In the genomic region with DNA sequence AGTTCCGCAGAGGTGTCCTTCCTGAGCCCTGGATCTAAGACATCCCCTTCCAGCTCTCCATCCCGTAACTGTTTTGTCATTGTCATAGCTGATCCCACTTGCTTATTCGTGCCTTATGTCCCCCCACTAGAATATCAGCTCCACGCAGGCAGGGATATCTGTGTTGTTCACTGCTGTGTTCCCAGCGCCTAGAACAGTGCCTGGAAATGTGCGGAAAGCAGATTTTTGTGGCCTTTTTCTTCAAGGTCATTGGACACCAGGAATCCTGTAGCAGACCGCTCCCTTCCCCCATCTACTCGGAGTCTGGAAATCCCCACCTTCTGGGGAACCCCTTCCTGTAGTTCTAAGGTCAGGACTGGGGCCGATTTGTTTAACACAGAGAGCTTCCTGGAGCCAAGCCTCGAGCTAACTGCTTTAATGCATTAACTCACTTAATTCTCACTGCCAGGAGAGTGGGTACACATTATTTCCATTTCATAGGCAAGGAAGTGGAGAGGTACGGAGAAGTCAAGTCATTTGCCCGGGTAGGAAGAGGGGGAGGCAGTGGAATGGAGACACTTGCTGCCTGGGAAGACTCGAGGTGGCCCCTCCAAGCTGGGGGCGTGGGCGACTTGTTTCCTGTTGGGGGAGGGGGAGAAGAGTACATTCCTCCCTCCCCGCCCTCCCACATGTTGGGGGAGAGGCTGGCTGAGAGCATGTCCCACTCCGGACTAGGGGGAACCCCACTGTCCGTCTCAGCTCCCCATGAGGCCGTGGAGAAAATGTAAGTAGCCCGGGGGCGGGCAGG, we compare ENCODE assay signal across 1 cellular context.
A peak's percentile ranks its signal among the peaks of the same experiment; 100 is the strongest.
TF ChIP-seq lines count a peak whose summit lies in the region.

No MANE protein-coding gene starts in this region.

TF ChIP-seq in HepG2, 621 proteins besides CTCF, POLR2A, EP300 and RAD21 (continues in another document):
- TF ChIP-seq GATAD1 (CRISPR knock-in tag; IDR thresholded peaks at IDR 0.05) = no peak
- no peak for TF ChIP-seq ZNF282 (IDR thresholded peaks at IDR 0.05; ENCODE audit: partially characterized antibody)
- TF ChIP-seq, protein P1, sequence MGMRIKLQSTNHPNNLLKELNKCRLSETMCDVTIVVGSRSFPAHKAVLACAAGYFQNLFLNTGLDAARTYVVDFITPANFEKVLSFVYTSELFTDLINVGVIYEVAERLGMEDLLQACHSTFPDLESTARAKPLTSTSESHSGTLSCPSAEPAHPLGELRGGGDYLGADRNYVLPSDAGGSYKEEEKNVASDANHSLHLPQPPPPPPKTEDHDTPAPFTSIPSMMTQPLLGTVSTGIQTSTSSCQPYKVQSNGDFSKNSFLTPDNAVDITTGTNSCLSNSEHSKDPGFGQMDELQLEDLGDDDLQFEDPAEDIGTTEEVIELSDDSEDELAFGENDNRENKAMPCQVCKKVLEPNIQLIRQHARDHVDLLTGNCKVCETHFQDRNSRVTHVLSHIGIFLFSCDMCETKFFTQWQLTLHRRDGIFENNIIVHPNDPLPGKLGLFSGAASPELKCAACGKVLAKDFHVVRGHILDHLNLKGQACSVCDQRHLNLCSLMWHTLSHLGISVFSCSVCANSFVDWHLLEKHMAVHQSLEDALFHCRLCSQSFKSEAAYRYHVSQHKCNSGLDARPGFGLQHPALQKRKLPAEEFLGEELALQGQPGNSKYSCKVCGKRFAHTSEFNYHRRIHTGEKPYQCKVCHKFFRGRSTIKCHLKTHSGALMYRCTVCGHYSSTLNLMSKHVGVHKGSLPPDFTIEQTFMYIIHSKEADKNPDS (CRISPR knock-in tag; IDR thresholded peaks at IDR 0.05) = no peak
- TF ChIP-seq, protein P2, sequence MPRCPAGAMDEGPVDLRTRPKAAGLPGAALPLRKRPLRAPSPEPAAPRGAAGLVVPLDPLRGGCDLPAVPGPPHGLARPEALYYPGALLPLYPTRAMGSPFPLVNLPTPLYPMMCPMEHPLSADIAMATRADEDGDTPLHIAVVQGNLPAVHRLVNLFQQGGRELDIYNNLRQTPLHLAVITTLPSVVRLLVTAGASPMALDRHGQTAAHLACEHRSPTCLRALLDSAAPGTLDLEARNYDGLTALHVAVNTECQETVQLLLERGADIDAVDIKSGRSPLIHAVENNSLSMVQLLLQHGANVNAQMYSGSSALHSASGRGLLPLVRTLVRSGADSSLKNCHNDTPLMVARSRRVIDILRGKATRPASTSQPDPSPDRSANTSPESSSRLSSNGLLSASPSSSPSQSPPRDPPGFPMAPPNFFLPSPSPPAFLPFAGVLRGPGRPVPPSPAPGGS (CRISPR knock-in tag; IDR thresholded peaks at IDR 0.05) = no peak
- TF ChIP-seq ZNF230 (CRISPR knock-in tag; IDR thresholded peaks at IDR 0.05) = no peak
- no peak for TF ChIP-seq IRX3 (CRISPR knock-in tag; IDR thresholded peaks at IDR 0.05; ENCODE audit: borderline replicate concordance, low read depth)
- no peak for TF ChIP-seq ZNF776 (CRISPR knock-in tag; IDR thresholded peaks at IDR 0.05)
- peak; percentile 19; the same call in 1 of the 2 replicates for TF ChIP-seq ZNF350 (CRISPR knock-in tag; IDR thresholded peaks at IDR 0.05; ENCODE audit: borderline replicate concordance, low read depth)
- TF ChIP-seq NR2C2 (CRISPR knock-in tag; IDR thresholded peaks at IDR 0.05; ENCODE audit: borderline replicate concordance) = peak; percentile 43; the same call in 1 of the 2 replicates
- no peak for TF ChIP-seq SIN3B (IDR thresholded peaks at IDR 0.05; ENCODE audit: low read length)
- TF ChIP-seq, protein P3, sequence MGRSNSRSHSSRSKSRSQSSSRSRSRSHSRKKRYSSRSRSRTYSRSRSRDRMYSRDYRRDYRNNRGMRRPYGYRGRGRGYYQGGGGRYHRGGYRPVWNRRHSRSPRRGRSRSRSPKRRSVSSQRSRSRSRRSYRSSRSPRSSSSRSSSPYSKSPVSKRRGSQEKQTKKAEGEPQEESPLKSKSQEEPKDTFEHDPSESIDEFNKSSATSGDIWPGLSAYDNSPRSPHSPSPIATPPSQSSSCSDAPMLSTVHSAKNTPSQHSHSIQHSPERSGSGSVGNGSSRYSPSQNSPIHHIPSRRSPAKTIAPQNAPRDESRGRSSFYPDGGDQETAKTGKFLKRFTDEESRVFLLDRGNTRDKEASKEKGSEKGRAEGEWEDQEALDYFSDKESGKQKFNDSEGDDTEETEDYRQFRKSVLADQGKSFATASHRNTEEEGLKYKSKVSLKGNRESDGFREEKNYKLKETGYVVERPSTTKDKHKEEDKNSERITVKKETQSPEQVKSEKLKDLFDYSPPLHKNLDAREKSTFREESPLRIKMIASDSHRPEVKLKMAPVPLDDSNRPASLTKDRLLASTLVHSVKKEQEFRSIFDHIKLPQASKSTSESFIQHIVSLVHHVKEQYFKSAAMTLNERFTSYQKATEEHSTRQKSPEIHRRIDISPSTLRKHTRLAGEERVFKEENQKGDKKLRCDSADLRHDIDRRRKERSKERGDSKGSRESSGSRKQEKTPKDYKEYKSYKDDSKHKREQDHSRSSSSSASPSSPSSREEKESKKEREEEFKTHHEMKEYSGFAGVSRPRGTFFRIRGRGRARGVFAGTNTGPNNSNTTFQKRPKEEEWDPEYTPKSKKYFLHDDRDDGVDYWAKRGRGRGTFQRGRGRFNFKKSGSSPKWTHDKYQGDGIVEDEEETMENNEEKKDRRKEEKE (IDR thresholded peaks at IDR 0.05) = no peak
- TF ChIP-seq ELF3 (CRISPR knock-in tag; IDR thresholded peaks at IDR 0.05) = peak; percentile 35; the same call in 1 of the 2 replicates
- TF ChIP-seq HNRNPUL1 (IDR thresholded peaks at IDR 0.05; ENCODE audit: low read depth, low read length) = no peak
- TF ChIP-seq NPAS2 (CRISPR knock-in tag; IDR thresholded peaks at IDR 0.05; ENCODE audit: borderline replicate concordance) = no peak
- no peak for TF ChIP-seq FOXA3 (CRISPR knock-in tag; IDR thresholded peaks at IDR 0.05)
- TF ChIP-seq, protein P4, sequence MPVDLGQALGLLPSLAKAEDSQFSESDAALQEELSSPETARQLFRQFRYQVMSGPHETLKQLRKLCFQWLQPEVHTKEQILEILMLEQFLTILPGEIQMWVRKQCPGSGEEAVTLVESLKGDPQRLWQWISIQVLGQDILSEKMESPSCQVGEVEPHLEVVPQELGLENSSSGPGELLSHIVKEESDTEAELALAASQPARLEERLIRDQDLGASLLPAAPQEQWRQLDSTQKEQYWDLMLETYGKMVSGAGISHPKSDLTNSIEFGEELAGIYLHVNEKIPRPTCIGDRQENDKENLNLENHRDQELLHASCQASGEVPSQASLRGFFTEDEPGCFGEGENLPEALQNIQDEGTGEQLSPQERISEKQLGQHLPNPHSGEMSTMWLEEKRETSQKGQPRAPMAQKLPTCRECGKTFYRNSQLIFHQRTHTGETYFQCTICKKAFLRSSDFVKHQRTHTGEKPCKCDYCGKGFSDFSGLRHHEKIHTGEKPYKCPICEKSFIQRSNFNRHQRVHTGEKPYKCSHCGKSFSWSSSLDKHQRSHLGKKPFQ (CRISPR knock-in tag; IDR thresholded peaks at IDR 0.05; ENCODE audit: insufficient replicate concordance) = no peak
- TF ChIP-seq ZNF766 (CRISPR knock-in tag; IDR thresholded peaks at IDR 0.05; ENCODE audit: borderline replicate concordance) = no peak
- TF ChIP-seq ATF7 (IDR thresholded peaks at IDR 0.05) = no peak
- no peak for TF ChIP-seq ATF7 (CRISPR knock-in tag; IDR thresholded peaks at IDR 0.05)
- no peak for TF ChIP-seq SMARCC2 (IDR thresholded peaks at IDR 0.05)
- peak; percentile 70 for TF ChIP-seq POLR2G (IDR thresholded peaks at IDR 0.05; ENCODE audit: low read depth, low read length)
- TF ChIP-seq ZNF672 (CRISPR knock-in tag; IDR thresholded peaks at IDR 0.05) = no peak
- TF ChIP-seq, protein P5, sequence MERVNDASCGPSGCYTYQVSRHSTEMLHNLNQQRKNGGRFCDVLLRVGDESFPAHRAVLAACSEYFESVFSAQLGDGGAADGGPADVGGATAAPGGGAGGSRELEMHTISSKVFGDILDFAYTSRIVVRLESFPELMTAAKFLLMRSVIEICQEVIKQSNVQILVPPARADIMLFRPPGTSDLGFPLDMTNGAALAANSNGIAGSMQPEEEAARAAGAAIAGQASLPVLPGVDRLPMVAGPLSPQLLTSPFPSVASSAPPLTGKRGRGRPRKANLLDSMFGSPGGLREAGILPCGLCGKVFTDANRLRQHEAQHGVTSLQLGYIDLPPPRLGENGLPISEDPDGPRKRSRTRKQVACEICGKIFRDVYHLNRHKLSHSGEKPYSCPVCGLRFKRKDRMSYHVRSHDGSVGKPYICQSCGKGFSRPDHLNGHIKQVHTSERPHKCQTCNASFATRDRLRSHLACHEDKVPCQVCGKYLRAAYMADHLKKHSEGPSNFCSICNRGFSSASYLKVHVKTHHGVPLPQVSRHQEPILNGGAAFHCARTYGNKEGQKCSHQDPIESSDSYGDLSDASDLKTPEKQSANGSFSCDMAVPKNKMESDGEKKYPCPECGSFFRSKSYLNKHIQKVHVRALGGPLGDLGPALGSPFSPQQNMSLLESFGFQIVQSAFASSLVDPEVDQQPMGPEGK (CRISPR knock-in tag; IDR thresholded peaks at IDR 0.05) = peak; percentile 75
- TF ChIP-seq, protein P6, sequence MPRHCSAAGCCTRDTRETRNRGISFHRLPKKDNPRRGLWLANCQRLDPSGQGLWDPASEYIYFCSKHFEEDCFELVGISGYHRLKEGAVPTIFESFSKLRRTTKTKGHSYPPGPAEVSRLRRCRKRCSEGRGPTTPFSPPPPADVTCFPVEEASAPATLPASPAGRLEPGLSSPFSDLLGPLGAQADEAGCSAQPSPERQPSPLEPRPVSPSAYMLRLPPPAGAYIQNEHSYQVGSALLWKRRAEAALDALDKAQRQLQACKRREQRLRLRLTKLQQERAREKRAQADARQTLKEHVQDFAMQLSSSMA (CRISPR knock-in tag; IDR thresholded peaks at IDR 0.05) = 0 out of 2 replicates have a peak, but pooled peaks have one; percentile 40
- no peak for TF ChIP-seq ZNF451 (CRISPR knock-in tag; IDR thresholded peaks at IDR 0.05)
- no peak for TF ChIP-seq GABPA (IDR thresholded peaks at IDR 0.05; ENCODE audit: low read depth, low read length)
- TF ChIP-seq GABPA (CRISPR knock-in tag; IDR thresholded peaks at IDR 0.05; ENCODE audit: low read depth) = peak; percentile 38; the same call in 1 of the 2 replicates
- no peak for TF ChIP-seq ZNF101 (CRISPR knock-in tag; IDR thresholded peaks at IDR 0.05; ENCODE audit: borderline replicate concordance, low read depth)
- no peak for TF ChIP-seq TAF1 (CRISPR knock-in tag; IDR thresholded peaks at IDR 0.05)
- TF ChIP-seq ZNF761 (CRISPR knock-in tag; conservative IDR thresholded peaks at IDR 0.05) = 0 out of 2 replicates have a peak, but pooled peaks have one; percentile 6
- no peak for TF ChIP-seq KDM3A (CRISPR knock-in tag; IDR thresholded peaks at IDR 0.05; ENCODE audit: low read depth)
- TF ChIP-seq IKZF4 (CRISPR knock-in tag; IDR thresholded peaks at IDR 0.05; ENCODE audit: borderline replicate concordance, low read depth, not compliant biosample characterization) = no peak
- peak; percentile 69; the same call in 1 of the 2 replicates for TF ChIP-seq ZNF430 (CRISPR knock-in tag; IDR thresholded peaks at IDR 0.05)
- TF ChIP-seq MZF1 (CRISPR knock-in tag; IDR thresholded peaks at IDR 0.05; ENCODE audit: borderline replicate concordance) = no peak
- 0 out of 2 replicates have a peak, but pooled peaks have one; percentile 9 for TF ChIP-seq IRF2 (CRISPR knock-in tag; IDR thresholded peaks at IDR 0.05)
- TF ChIP-seq, protein P7, sequence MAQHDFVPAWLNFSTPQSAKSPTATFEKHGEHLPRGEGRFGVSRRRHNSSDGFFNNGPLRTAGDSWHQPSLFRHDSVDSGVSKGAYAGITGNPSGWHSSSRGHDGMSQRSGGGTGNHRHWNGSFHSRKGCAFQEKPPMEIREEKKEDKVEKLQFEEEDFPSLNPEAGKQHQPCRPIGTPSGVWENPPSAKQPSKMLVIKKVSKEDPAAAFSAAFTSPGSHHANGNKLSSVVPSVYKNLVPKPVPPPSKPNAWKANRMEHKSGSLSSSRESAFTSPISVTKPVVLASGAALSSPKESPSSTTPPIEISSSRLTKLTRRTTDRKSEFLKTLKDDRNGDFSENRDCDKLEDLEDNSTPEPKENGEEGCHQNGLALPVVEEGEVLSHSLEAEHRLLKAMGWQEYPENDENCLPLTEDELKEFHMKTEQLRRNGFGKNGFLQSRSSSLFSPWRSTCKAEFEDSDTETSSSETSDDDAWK (CRISPR knock-in tag; IDR thresholded peaks at IDR 0.05) = no peak
- no peak for TF ChIP-seq ZNF264 (CRISPR knock-in tag; IDR thresholded peaks at IDR 0.05)
- TF ChIP-seq MXD4 (CRISPR knock-in tag; IDR thresholded peaks at IDR 0.05) = no peak
- TF ChIP-seq ZNF546 (CRISPR knock-in tag; conservative IDR thresholded peaks at IDR 0.05) = no peak
- no peak for TF ChIP-seq NFE2L2 (IDR thresholded peaks at IDR 0.05; ENCODE audit: low read length)
- TF ChIP-seq, protein P8, sequence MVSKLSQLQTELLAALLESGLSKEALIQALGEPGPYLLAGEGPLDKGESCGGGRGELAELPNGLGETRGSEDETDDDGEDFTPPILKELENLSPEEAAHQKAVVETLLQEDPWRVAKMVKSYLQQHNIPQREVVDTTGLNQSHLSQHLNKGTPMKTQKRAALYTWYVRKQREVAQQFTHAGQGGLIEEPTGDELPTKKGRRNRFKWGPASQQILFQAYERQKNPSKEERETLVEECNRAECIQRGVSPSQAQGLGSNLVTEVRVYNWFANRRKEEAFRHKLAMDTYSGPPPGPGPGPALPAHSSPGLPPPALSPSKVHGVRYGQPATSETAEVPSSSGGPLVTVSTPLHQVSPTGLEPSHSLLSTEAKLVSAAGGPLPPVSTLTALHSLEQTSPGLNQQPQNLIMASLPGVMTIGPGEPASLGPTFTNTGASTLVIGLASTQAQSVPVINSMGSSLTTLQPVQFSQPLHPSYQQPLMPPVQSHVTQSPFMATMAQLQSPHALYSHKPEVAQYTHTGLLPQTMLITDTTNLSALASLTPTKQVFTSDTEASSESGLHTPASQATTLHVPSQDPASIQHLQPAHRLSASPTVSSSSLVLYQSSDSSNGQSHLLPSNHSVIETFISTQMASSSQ (IDR thresholded peaks at IDR 0.05; ENCODE audit: low read depth) = no peak
- TF ChIP-seq, protein P8 (CRISPR knock-in tag; IDR thresholded peaks at IDR 0.05; ENCODE audit: borderline replicate concordance) = no peak
- TF ChIP-seq ELF4 (CRISPR knock-in tag; IDR thresholded peaks at IDR 0.05; ENCODE audit: borderline replicate concordance) = no peak
- TF ChIP-seq, protein P9, sequence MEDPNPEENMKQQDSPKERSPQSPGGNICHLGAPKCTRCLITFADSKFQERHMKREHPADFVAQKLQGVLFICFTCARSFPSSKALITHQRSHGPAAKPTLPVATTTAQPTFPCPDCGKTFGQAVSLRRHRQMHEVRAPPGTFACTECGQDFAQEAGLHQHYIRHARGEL (CRISPR knock-in tag; IDR thresholded peaks at IDR 0.05) = no peak
- no peak for TF ChIP-seq PHF8 (CRISPR knock-in tag; IDR thresholded peaks at IDR 0.05)
- no peak for TF ChIP-seq ZNF143 (CRISPR knock-in tag; IDR thresholded peaks at IDR 0.05)
- TF ChIP-seq ZFX (CRISPR knock-in tag; IDR thresholded peaks at IDR 0.05; ENCODE audit: low read depth) = 0 out of 2 replicates have a peak, but pooled peaks have one; percentile 8
- TF ChIP-seq ZNF746 (CRISPR knock-in tag; IDR thresholded peaks at IDR 0.05) = peak; percentile 59; the same call in 1 of the 2 replicates
- TF ChIP-seq ZNF709 (CRISPR knock-in tag; IDR thresholded peaks at IDR 0.05) = peak; percentile 53; the same call in 1 of the 2 replicates
